ENCODE assay signal across 17 cellular contexts in genomic region chr1:11527541-11528452, GRCh38. TPM values are rescaled to one million over a fixed set of nuclear protein-coding genes. Genes with fewer than 3 reads are reported as not detected.
DNase-seq lines count a peak whose midpoint lies in the region; ATAC-seq and TF ChIP-seq lines count a peak whose summit lies in the region.
"Had no signal": no experiment of that assay in that cellular context is flagged by ENCODE, and none has a peak within 500 bp of the region (broad histone marks: within the 10 kb centered on the region; RNA-seq: fewer than 3 reads in every experiment).

No MANE protein-coding gene starts in this region.

- no peak overlapping the region for H4K8ac ChIP-seq in H9 (replicated peaks; ENCODE audit: insufficient read length, low read depth, low read length)

- no peak overlapping the region for H3T11ph ChIP-seq in H9 (ENCODE audit: low read length)

- no peak for ATAC-seq in GM19467 (IDR thresholded peaks at IDR 0.05; ENCODE audit: unreplicated experiment)
- ATAC-seq: A549 had no signal

- H3K9me3 ChIP-seq in H9 (ENCODE audit: control insufficient read depth, low read depth, low read length) (no peaks in the 10 kb centered on the region), sigmoid colon (no peaks in the 10 kb centered on the region)
- H3K9me3 ChIP-seq: A549, BE2C had no signal

- no peak overlapping the region for H3K18ac ChIP-seq in H9 (ENCODE audit: insufficient read length, low read depth, low read length)

- no peaks in the 10 kb centered on the region; a peak in 1 of 5 replicates for H3K9me3 Mint-ChIP-seq in H9
- H3K9me3 Mint-ChIP-seq in brain, result no peaks in the 10 kb centered on the region
- H3K9me3 Mint-ChIP-seq: CD4-positive, alpha-beta memory T cell had no signal

- TF ChIP-seq CTCF in H9 (conservative IDR thresholded peaks at IDR 0.05) (no peak), brain (conservative IDR thresholded peaks at IDR 0.05) (no peak), sigmoid colon (IDR thresholded peaks at IDR 0.05) (no peak)

- H2BK120ac ChIP-seq in H9 (ENCODE audit: low read depth, low read length, poor library complexity, severe bottlenecking), result no peak overlapping the region

- H4K20me1 ChIP-seq in H9 (ENCODE audit: control insufficient read depth, insufficient read depth, insufficient read length), result no peaks in the 10 kb centered on the region

- no peak overlapping the region for H2BK20ac ChIP-seq in H9 (ENCODE audit: low read depth, low read length, poor library complexity, severe bottlenecking)

- no peak overlapping the region for H4K91ac ChIP-seq in H9 (ENCODE audit: insufficient read length, low read depth, low read length)

- peak overlapping the region in 1 of 3 experiments; percentile 11; a peak in 1 of 7 replicates for H3K27ac Mint-ChIP-seq in H9
- peak overlapping the region in 4 of 5 experiments; percentile 48 to 74 (median 58) for H3K27ac Mint-ChIP-seq in brain

- WGBS in H9 (ENCODE audit: extremely low coverage, insufficient read length, low lambda C conversion rate), result no CpG with 5 or more reads among the region's 13 CpGs
- 86 to 92% methylated on average over 13 of the region's 13 CpGs for WGBS in sigmoid colon, 2 donors

- no peak overlapping the region for H3K56ac ChIP-seq in H9 (ENCODE audit: insufficient read length, low read depth, low read length)

- no peak overlapping the region for H3K4me3 ChIP-seq in sigmoid colon
- H3K4me3 ChIP-seq: A549, GM23248 had no signal

- no peak overlapping the region for H3K14ac ChIP-seq in H9 (ENCODE audit: insufficient read depth, low read length)

- H2BK15ac ChIP-seq in H9 (ENCODE audit: low read depth, low read length), result no peak overlapping the region

- no peaks in the 10 kb centered on the region for H3K23me2 ChIP-seq in H9 (ENCODE audit: insufficient read length, low read depth, low read length, poor library complexity, severe bottlenecking)

- H3K27me3 Mint-ChIP-seq in H9 (ENCODE audit: low read depth) (no peaks in the 10 kb centered on the region), brain (peaks cover 6% of the 10 kb centered on the region)
- H3K27me3 Mint-ChIP-seq: CD4-positive, alpha-beta memory T cell had no signal

- H3K36me3 Mint-ChIP-seq in H9 (ENCODE audit: insufficient read depth in 1 of 3, low read depth in 3 of 3) (peaks cover 2 to 5% (median 2%) of the 10 kb centered on the region in 3 experiments; a peak in 2 of 7 replicates), brain (peaks cover 25% of the 10 kb centered on the region)
- H3K36me3 Mint-ChIP-seq: CD4-positive, alpha-beta memory T cell had no signal

- H3K4me1 Mint-ChIP-seq in H9, result peaks cover 9 to 15% of the 10 kb centered on the region in 2 experiments
- H3K4me1 Mint-ChIP-seq in brain, result no peaks in the 10 kb centered on the region
- H3K4me1 Mint-ChIP-seq: CD4-positive, alpha-beta memory T cell had no signal

- no peak overlapping the region for H2AFZ ChIP-seq in H9 (ENCODE audit: low read length)
- H2AFZ ChIP-seq: GM23248 had no signal

- H3K79me2 ChIP-seq in H9 (ENCODE audit: insufficient read depth, low read length), result no peaks in the 10 kb centered on the region

- no peak overlapping the region for H2BK12ac ChIP-seq in H9 (ENCODE audit: insufficient read length, low read depth, low read length)

- DNase-seq in H9 (peak; percentile 8), islet precursor cell (peak; percentile 40), sigmoid colon (peak; percentile 39), COLO668 (lab: John Stamatoyannopoulos, UW; ENCODE audit: unreplicated experiment) (no peak), posterior vena cava (ENCODE audit: low spot score) (no peak), DMS 273 (lab: John Stamatoyannopoulos, UW; ENCODE audit: unreplicated experiment) (no peak)
- DNase-seq: BE2C; CD4-positive, alpha-beta memory T cell; COR-L47; DND-41; GF-D8; GM23248; IMR-90 had no signal

- no peaks in the 10 kb centered on the region; the same call in 1 of the 2 replicates for H3K4me1 ChIP-seq in H9 (ENCODE audit: insufficient read depth, low read length)
- no peaks in the 10 kb centered on the region for H3K4me1 ChIP-seq in sigmoid colon
- H3K4me1 ChIP-seq: A549, BE2C had no signal

- H3K4ac ChIP-seq in H9 (ENCODE audit: low read depth, low read length), result no peak overlapping the region

- intact Hi-C loops in sigmoid colon (cut with DNase I) (no loop called here), posterior vena cava (cut with DNase I) (no loop called here)

- H4K5ac ChIP-seq in H9 (ENCODE audit: insufficient read length, low read depth, low read length), result no peak overlapping the region

- no peak for TF ChIP-seq POLR2A in sigmoid colon (IDR thresholded peaks at IDR 0.05)

- H3K23ac ChIP-seq in H9 (ENCODE audit: insufficient read length, low read depth, low read length), result no peak overlapping the region

- H3K79me1 ChIP-seq in H9 (ENCODE audit: insufficient read depth, low read depth, low read length, poor library complexity, severe bottlenecking), result no peaks in the 10 kb centered on the region

- no peak overlapping the region for H3K9ac ChIP-seq in H9 (ENCODE audit: extremely low read depth, insufficient read length, low read length)
- H3K9ac ChIP-seq: GM23248 had no signal

- H3K4me3 Mint-ChIP-seq in H9, result no peak overlapping the region; a peak in 1 of 5 replicates
- H3K4me3 Mint-ChIP-seq in brain, result no peak overlapping the region
- H3K4me3 Mint-ChIP-seq: CD4-positive, alpha-beta memory T cell had no signal

- TF ChIP-seq EP300 in sigmoid colon (IDR thresholded peaks at IDR 0.05), result no peak

- H3K27ac ChIP-seq in H9 (ENCODE audit: insufficient read length, low read depth, low read length) (no peak overlapping the region), sigmoid colon (no peak overlapping the region)
- H3K27ac ChIP-seq: A549, C4-2B, GM23248 had no signal

- no peak overlapping the region for H2AK5ac ChIP-seq in H9 (ENCODE audit: insufficient read length, low read length)

- no peaks in the 10 kb centered on the region for H3K36me3 ChIP-seq in sigmoid colon
- H3K36me3 ChIP-seq: BE2C had no signal

- H3K27me3 ChIP-seq in H9 (ENCODE audit: insufficient read depth, low read length) (no peaks in the 10 kb centered on the region), sigmoid colon (peaks cover 0 to 3% (median 0%) of the 10 kb centered on the region in 3 donors)
- H3K27me3 ChIP-seq: BE2C had no signal

- no peak overlapping the region for H3K4me2 ChIP-seq in H9 (ENCODE audit: insufficient read depth, insufficient read length, low read length)
- H3K4me2 ChIP-seq: A549 had no signal

- no peak overlapping the region for H2BK5ac ChIP-seq in H9 (ENCODE audit: insufficient read length, low read length)

RNA-seq across cellular contexts. Expression of gene DISP3, which starts 48.8 kb away (rescaled TPM):
- 3.5 and 3.6 TPM in 2 replicates for total RNA-seq in H9 (2021)
- 12.0 TPM for polyA plus RNA-seq in brain (ENCODE audit: insufficient read depth, low read depth, low replicate concordance)
- total RNA-seq in sigmoid colon, result under 1 TPM in 2 of 4 donors, not detected in 2; under 0.01 to 0.28 TPM
- under 1 TPM in 1 of 3 donors, not detected in 2; 0.16 TPM for polyA plus RNA-seq in sigmoid colon
- not detected for total RNA-seq in posterior vena cava
- total RNA-seq: GM23248, IMR-90 had no signal
- polyA plus RNA-seq: GM23248 had no signal

Comparison
In these comparisons a context has a peak if more than half of its experiments do, and no peak if none do; other contexts are left out.
1. DNase-seq: peak in H9 (single experiment), islet precursor cell (single experiment) and sigmoid colon (single experiment); none in COLO668 (single experiment), posterior vena cava (single experiment) and DMS 273 (single experiment).